7 cellular contexts compared by ENCODE assay signal in the genomic region with DNA sequence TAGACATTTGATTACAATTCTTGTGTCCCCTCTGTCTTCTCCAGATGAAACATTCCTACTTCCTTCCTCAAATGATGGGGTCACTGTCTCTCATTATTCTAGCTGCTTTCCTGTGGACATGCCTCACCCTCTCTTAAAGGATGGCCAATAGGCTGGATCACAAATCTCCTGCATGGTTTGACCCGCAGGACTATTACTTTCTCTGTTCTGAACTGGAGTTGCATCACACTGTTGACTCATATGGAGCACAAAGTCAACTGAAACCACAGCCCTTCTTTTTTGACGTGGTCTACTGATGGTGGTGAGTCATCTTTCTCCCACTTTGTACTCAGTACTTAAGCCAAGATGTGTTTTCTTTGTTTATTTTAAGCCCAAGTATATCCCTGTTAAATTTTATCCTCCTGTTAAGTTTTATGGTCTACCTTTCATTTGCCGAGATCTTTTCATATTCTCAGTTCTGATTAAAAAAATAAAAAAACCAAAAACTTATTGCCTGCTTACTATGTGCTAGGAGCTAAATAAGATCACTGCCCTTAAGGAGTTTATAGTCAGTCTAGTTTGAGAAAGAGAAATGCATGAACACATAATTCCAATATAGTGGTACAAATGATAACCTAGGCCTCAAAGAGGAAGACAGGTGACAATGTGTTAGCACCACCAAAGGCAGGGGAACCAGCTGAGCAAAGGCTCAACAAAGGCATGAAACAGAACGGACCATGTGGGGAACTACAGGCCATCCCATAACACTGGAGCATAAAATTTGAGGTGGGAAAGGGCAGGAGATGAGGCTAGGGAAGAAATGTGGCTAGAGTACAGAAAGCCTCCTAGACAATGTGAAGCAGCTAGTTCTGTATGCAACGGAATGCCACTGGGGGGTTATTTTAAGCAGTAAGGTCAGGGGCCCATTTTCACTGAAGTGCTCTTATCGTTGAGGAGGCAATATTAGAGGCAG.
A peak's percentile ranks its signal among the peaks of the same experiment; 100 is the strongest.
DNase-seq lines count a peak whose midpoint lies in the region; ATAC-seq and TF ChIP-seq lines count a peak whose summit lies in the region.

No MANE protein-coding gene starts in this region.

- H2AFZ ChIP-seq in IMR-90 (replicated peaks; ENCODE audit: low read length, poor library complexity): no peak overlapping the region

- no peak for TF ChIP-seq RAD21 in IMR-90 (IDR thresholded peaks at IDR 0.05; ENCODE audit: low read length)

- POLR2A ChIA-PET in IMR-90 (lab: Charles Lee; ENCODE audit: unreplicated experiment): no interaction called here

- no TSS peak for BruUV-seq in IMR-90 (replicated peaks; lab: Mats Ljungman, UMichigan)

- H3K18ac ChIP-seq in IMR-90 (ENCODE audit: low read depth, low read length): peak overlapping the region; percentile 82

- TF ChIP-seq POLR2A in IMR-90 (IDR thresholded peaks at IDR 0.05; ENCODE audit: low read depth, low read length): no peak

- intact Hi-C loops in IMR-90 (cut with micrococcal nuclease): no loop called here

- 0 out of 2 replicates have a peak overlapping the region, but pooled peaks have one; percentile 15 for H3K4me2 ChIP-seq in IMR-90 (ENCODE audit: low read depth, low read length)

- H3K27me3 ChIP-seq in IMR-90 (ENCODE audit: control insufficient read depth, insufficient read depth, low read length): no peaks in the 10 kb centered on the region
- H3K27me3 ChIP-seq in rectal smooth muscle tissue (ENCODE audit: control insufficient read depth, insufficient read depth, low read length): no peaks in the 10 kb centered on the region

- H3K9ac ChIP-seq in IMR-90 (ENCODE audit: low read depth, low read length): no peak overlapping the region
- no peak overlapping the region for H3K9ac ChIP-seq in rectal smooth muscle tissue (ENCODE audit: low read length)

- peak overlapping the region; percentile 49 for H2BK5ac ChIP-seq in IMR-90 (ENCODE audit: low read depth, low read length, poor library complexity, severe bottlenecking)

- H3K4me1 ChIP-seq in IMR-90 (ENCODE audit: control insufficient read depth, insufficient read depth, low read length) (peaks cover 7% of the 10 kb centered on the region), rectal smooth muscle tissue (ENCODE audit: control insufficient read depth, insufficient read depth, low read length) (peaks cover 9% of the 10 kb centered on the region)

- H3K4me3 ChIP-seq in IMR-90 (ENCODE audit: insufficient read depth, low read depth, low read length) (no peak overlapping the region), fibroblast of mammary gland (ENCODE audit: control insufficient read depth, low read depth, low read length) (no peak overlapping the region), rectal smooth muscle tissue (ENCODE audit: low read length) (no peak overlapping the region)

- H4K5ac ChIP-seq in IMR-90 (ENCODE audit: low read depth, low read length): peak overlapping the region; percentile 66

- dilution Hi-C loops in IMR-90 (cut with HindIII; ENCODE audit: low sequenced_read_pairs, unreplicated experiment): no loop called here

- DNase-seq in IMR-90 (peak; percentile 100), fibroblast of mammary gland (ENCODE audit: low read depth) (peak; percentile 100), DMS153 (lab: John Stamatoyannopoulos, UW) (no peak)
- DNase-seq in activated CD4-positive, CD25-positive, alpha-beta regulatory T cell treated with anti-CD3 and anti-CD28 coated beads, Interleukin-2, amount 50 U/mL, for 72 hours: peak; percentile 35

- H3K14ac ChIP-seq in IMR-90 (replicated peaks; ENCODE audit: low read depth, low read length): peak overlapping the region; percentile 77

- peaks cover 4% of the 10 kb centered on the region; the same call in 1 of the 2 replicates for H4K20me1 ChIP-seq in IMR-90 (ENCODE audit: insufficient read depth, low read length)

- H3K36me3 ChIP-seq in IMR-90 (ENCODE audit: control insufficient read depth, insufficient read depth, low read length) (0 out of 2 replicates have a peak, but pooled peaks cover 2% of the 10 kb centered on the region), rectal smooth muscle tissue (ENCODE audit: control insufficient read depth, insufficient read depth, low read length) (no peaks in the 10 kb centered on the region)

- H3K9me1 ChIP-seq in IMR-90 (ENCODE audit: insufficient read depth, low read length): peaks cover 6% of the 10 kb centered on the region

- peaks cover 0 to 3% of the 10 kb centered on the region in 2 experiments; a peak in 1 of 4 replicates for H3K79me1 ChIP-seq in IMR-90 (ENCODE audit: low read depth in 1 of 2, low read length in 2 of 2)

- peak overlapping the region; percentile 68 for H4K91ac ChIP-seq in IMR-90 (ENCODE audit: insufficient read depth, low read depth, low read length)

- peak overlapping the region; percentile 95 for H2AK5ac ChIP-seq in IMR-90 (ENCODE audit: low read depth, low read length)

- peak; percentile 99 for ATAC-seq in GM21723 (IDR thresholded peaks at IDR 0.05; ENCODE audit: unreplicated experiment)
- ATAC-seq in IMR-90 (ENCODE audit: low read depth): peak; percentile 93

- H3K27ac ChIP-seq in IMR-90 (ENCODE audit: insufficient read depth, low read length) (peak overlapping the region; percentile 44; the same call in 1 of the 2 replicates), rectal smooth muscle tissue (ENCODE audit: low read depth, low read length) (peak overlapping the region; percentile 69)

- peak overlapping the region; percentile 78 for H2AK9ac ChIP-seq in IMR-90 (replicated peaks; ENCODE audit: low read depth, low read length, poor library complexity)

- peak overlapping the region; percentile 71 for H2BK15ac ChIP-seq in IMR-90 (ENCODE audit: low read depth, low read length)

- WGBS in IMR-90 (ENCODE audit: extremely low coverage in 2 of 2, insufficient read length in 1 of 2), 2 experiments: 0% methylated on average over 1 of the region's 6 CpGs; no CpG with 5 or more reads in 1 of the 2 experiments

- H4K8ac ChIP-seq in IMR-90 (ENCODE audit: low read depth in 2 of 2, low read length in 2 of 2): peak overlapping the region in 1 of 2 experiments; percentile 34; a peak in 2 of 4 replicates

- no peaks in the 10 kb centered on the region for H3K9me3 ChIP-seq in IMR-90 (ENCODE audit: control insufficient read depth, insufficient read depth, low read length)

- no peak overlapping the region; the same call in 1 of the 2 replicates for H3K56ac ChIP-seq in IMR-90 (ENCODE audit: extremely low read depth, insufficient read depth, low read length)

- TF ChIP-seq CTCF in GM12872 (IDR thresholded peaks at IDR 0.05; ENCODE audit: insufficient read depth, low read depth, low read length): 0 out of 3 replicates have a peak, but pooled peaks have one; percentile 3
- TF ChIP-seq CTCF in IMR-90 (conservative IDR thresholded peaks at IDR 0.05; ENCODE audit: low read depth, low read length): no peak
- no peak for TF ChIP-seq CTCF in fibroblast of mammary gland (conservative IDR thresholded peaks at IDR 0.05; ENCODE audit: control insufficient read depth, insufficient read depth, low read depth, low read length)

- H2BK20ac ChIP-seq in IMR-90 (ENCODE audit: low read depth, low read length): peak overlapping the region; percentile 91

- peak overlapping the region; percentile 88 for H3K4ac ChIP-seq in IMR-90 (ENCODE audit: low read depth, low read length)

- H3K23ac ChIP-seq in IMR-90 (ENCODE audit: low read depth, low read length): no peak overlapping the region; the same call in 1 of the 2 replicates

- in situ Hi-C loops in IMR-90 (cut with MboI; ENCODE audit: low sequenced_read_pairs): no loop called here

- H2BK120ac ChIP-seq in IMR-90 (ENCODE audit: low read depth, low read length): peak overlapping the region; percentile 71

- CTCF ChIA-PET in IMR-90 (lab: Yijun Ruan, JAX): no interaction called here

TF ChIP-seq in IMR-90, 13 proteins besides CTCF, POLR2A, EP300 and RAD21:
- TF ChIP-seq FOS (IDR thresholded peaks at IDR 0.05; ENCODE audit: low read depth, low read length) (peak; percentile 100), BHLHE40 (IDR thresholded peaks at IDR 0.05; ENCODE audit: low read depth, low read length) (peak; percentile 75; the same call in 1 of the 2 replicates), MAZ (IDR thresholded peaks at IDR 0.05; ENCODE audit: borderline replicate concordance, low read depth, low read length) (no peak), CHD1 (IDR thresholded peaks at IDR 0.05; ENCODE audit: low read depth, low read length) (no peak), MAFK (IDR thresholded peaks at IDR 0.05; ENCODE audit: low read depth, low read length) (no peak), CEBPB (IDR thresholded peaks at IDR 0.05; ENCODE audit: low read depth, low read length) (peak; percentile 100)
